Comparison of ENCODE assay signal across 1 cellular context in genomic region chr1:15152318-15153183, GRCh38.
TF ChIP-seq lines count a peak whose summit lies in the region.

No MANE protein-coding gene starts in this region.

TF ChIP-seq in HepG2, 621 proteins besides CTCF, POLR2A, EP300 and RAD21 (continued from another document and continues in another):
- TF ChIP-seq, protein P1, sequence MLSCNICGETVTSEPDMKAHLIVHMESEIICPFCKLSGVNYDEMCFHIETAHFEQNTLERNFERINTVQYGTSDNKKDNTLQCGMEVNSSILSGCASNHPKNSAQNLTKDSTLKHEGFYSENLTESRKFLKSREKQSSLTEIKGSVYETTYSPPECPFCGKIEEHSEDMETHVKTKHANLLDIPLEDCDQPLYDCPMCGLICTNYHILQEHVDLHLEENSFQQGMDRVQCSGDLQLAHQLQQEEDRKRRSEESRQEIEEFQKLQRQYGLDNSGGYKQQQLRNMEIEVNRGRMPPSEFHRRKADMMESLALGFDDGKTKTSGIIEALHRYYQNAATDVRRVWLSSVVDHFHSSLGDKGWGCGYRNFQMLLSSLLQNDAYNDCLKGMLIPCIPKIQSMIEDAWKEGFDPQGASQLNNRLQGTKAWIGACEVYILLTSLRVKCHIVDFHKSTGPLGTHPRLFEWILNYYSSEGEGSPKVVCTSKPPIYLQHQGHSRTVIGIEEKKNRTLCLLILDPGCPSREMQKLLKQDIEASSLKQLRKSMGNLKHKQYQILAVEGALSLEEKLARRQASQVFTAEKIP (CRISPR knock-in tag; IDR thresholded peaks at IDR 0.05; ENCODE audit: borderline replicate concordance), result no peak
- TF ChIP-seq MYC (CRISPR knock-in tag; IDR thresholded peaks at IDR 0.05; ENCODE audit: borderline replicate concordance) (peak; percentile 38; the same call in 1 of the 2 replicates), HNF4A (CRISPR knock-in tag; IDR thresholded peaks at IDR 0.05) (no peak; the same call in 1 of the 2 replicates), GABPA (IDR thresholded peaks at IDR 0.05; ENCODE audit: low read depth, low read length) (no peak), GABPA (CRISPR knock-in tag; IDR thresholded peaks at IDR 0.05; ENCODE audit: low read depth) (peak; percentile 20; the same call in 1 of the 2 replicates), SRY (CRISPR knock-in tag; IDR thresholded peaks at IDR 0.05) (0 out of 2 replicates have a peak, but pooled peaks have one; percentile 16), ISX (CRISPR knock-in tag; conservative IDR thresholded peaks at IDR 0.05) (0 out of 2 replicates have a peak, but pooled peaks have one; percentile 55), HMG20A (CRISPR knock-in tag; IDR thresholded peaks at IDR 0.05; ENCODE audit: borderline replicate concordance) (peak; percentile 9; the same call in 1 of the 2 replicates), RXRB (CRISPR knock-in tag; IDR thresholded peaks at IDR 0.05; ENCODE audit: borderline replicate concordance) (peak; percentile 76), SMAD3 (CRISPR knock-in tag; IDR thresholded peaks at IDR 0.05) (peak; percentile 47; the same call in 1 of the 2 replicates), PLRG1 (conservative IDR thresholded peaks at IDR 0.05) (no peak), SAP130 (CRISPR knock-in tag; IDR thresholded peaks at IDR 0.05; ENCODE audit: low read depth) (peak; percentile 78), SKI (IDR thresholded peaks at IDR 0.05; ENCODE audit: partially characterized antibody) (peak; percentile 98), POLR2G (IDR thresholded peaks at IDR 0.05; ENCODE audit: low read depth, low read length) (peak; percentile 70), TP53 (CRISPR knock-in tag; conservative IDR thresholded peaks at IDR 0.05) (0 out of 2 replicates have a peak, but pooled peaks have one; percentile 28), HNF4G (IDR thresholded peaks at IDR 0.05; ENCODE audit: borderline replicate concordance, low read depth, low read length) (0 out of 2 replicates have a peak, but pooled peaks have one; percentile 11), HNF4G (CRISPR knock-in tag; IDR thresholded peaks at IDR 0.05; ENCODE audit: borderline replicate concordance, low read depth) (no peak), DMAP1 (CRISPR knock-in tag; IDR thresholded peaks at IDR 0.05) (peak; percentile 18; the same call in 1 of the 2 replicates), MED1 (CRISPR knock-in tag; IDR thresholded peaks at IDR 0.05) (peak; percentile 57; the same call in 1 of the 2 replicates), HNRNPLL (IDR thresholded peaks at IDR 0.05; ENCODE audit: low read depth, low read length, poor library complexity, severe bottlenecking) (no peak), ZNF441 (CRISPR knock-in tag; IDR thresholded peaks at IDR 0.05; ENCODE audit: borderline replicate concordance) (peak; percentile 48; the same call in 1 of the 2 replicates), PHB2 (IDR thresholded peaks at IDR 0.05; ENCODE audit: partially characterized antibody) (no peak), ZFX (CRISPR knock-in tag; IDR thresholded peaks at IDR 0.05; ENCODE audit: low read depth) (peak; percentile 6; the same call in 1 of the 2 replicates), STAG1 (CRISPR knock-in tag; IDR thresholded peaks at IDR 0.05) (peak; percentile 53), ZSCAN12 (CRISPR knock-in tag; IDR thresholded peaks at IDR 0.05) (0 out of 2 replicates have a peak, but pooled peaks have one; percentile 62), ZZZ3 (CRISPR knock-in tag; IDR thresholded peaks at IDR 0.05; ENCODE audit: borderline replicate concordance) (0 out of 2 replicates have a peak, but pooled peaks have one; percentile 40), PHF21A (CRISPR knock-in tag; IDR thresholded peaks at IDR 0.05) (peak; percentile 84), ETV5 (CRISPR knock-in tag; IDR thresholded peaks at IDR 0.05; ENCODE audit: borderline replicate concordance) (peak; percentile 10; the same call in 1 of the 2 replicates), TBL1XR1 (IDR thresholded peaks at IDR 0.05; ENCODE audit: borderline replicate concordance, low read length, partially characterized antibody) (peak; percentile 96), CREB1 (IDR thresholded peaks at IDR 0.05) (no peak; the same call in 1 of the 2 replicates), CREB1 (CRISPR knock-in tag; IDR thresholded peaks at IDR 0.05) (peak; percentile 69), SKIL (CRISPR knock-in tag; IDR thresholded peaks at IDR 0.05; ENCODE audit: borderline replicate concordance) (peak; percentile 92), FOSL2 (CRISPR knock-in tag; IDR thresholded peaks at IDR 0.05) (peak; percentile 52), DNMT3B (CRISPR knock-in tag; conservative IDR thresholded peaks at IDR 0.05) (0 out of 2 replicates have a peak, but pooled peaks have one; percentile 5), NFYB (CRISPR knock-in tag; IDR thresholded peaks at IDR 0.05) (0 out of 2 replicates have a peak, but pooled peaks have one; percentile 8), SP5 (CRISPR knock-in tag; IDR thresholded peaks at IDR 0.05; ENCODE audit: borderline replicate concordance, low read depth) (0 out of 2 replicates have a peak, but pooled peaks have one; percentile 10), MXI1 (IDR thresholded peaks at IDR 0.05; ENCODE audit: borderline replicate concordance, low read depth, low read length) (peak; percentile 58; the same call in 1 of the 3 replicates), SOX13 (IDR thresholded peaks at IDR 0.05) (no peak), SOX13 (CRISPR knock-in tag; conservative IDR thresholded peaks at IDR 0.05 in 1 of 2, IDR thresholded peaks at IDR 0.05 in 1 of 2) (peak in 1 of 2 experiments; percentile 52; a peak in 2 of 4 replicates)
- TF ChIP-seq, protein P2, sequence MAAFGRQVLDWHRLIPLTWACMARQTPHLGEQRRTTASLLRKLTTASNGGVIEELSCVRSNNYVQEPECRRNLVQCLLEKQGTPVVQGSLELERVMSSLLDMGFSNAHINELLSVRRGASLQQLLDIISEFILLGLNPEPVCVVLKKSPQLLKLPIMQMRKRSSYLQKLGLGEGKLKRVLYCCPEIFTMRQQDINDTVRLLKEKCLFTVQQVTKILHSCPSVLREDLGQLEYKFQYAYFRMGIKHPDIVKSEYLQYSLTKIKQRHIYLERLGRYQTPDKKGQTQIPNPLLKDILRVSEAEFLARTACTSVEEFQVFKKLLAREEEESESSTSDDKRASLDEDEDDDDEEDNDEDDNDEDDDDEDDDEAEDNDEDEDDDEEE (CRISPR knock-in tag; IDR thresholded peaks at IDR 0.05), result 0 out of 2 replicates have a peak, but pooled peaks have one; percentile 16
- TF ChIP-seq, protein P3, sequence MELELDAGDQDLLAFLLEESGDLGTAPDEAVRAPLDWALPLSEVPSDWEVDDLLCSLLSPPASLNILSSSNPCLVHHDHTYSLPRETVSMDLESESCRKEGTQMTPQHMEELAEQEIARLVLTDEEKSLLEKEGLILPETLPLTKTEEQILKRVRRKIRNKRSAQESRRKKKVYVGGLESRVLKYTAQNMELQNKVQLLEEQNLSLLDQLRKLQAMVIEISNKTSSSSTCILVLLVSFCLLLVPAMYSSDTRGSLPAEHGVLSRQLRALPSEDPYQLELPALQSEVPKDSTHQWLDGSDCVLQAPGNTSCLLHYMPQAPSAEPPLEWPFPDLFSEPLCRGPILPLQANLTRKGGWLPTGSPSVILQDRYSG (CRISPR knock-in tag; IDR thresholded peaks at IDR 0.05), result peak; percentile 38; the same call in 1 of the 2 replicates
- TF ChIP-seq, protein P4, sequence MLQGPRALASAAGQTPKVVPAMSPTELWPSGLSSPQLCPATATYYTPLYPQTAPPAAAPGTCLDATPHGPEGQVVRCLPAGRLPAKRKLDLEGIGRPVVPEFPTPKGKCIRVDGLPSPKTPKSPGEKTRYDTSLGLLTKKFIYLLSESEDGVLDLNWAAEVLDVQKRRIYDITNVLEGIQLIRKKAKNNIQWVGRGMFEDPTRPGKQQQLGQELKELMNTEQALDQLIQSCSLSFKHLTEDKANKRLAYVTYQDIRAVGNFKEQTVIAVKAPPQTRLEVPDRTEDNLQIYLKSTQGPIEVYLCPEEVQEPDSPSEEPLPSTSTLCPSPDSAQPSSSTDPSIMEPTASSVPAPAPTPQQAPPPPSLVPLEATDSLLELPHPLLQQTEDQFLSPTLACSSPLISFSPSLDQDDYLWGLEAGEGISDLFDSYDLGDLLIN (CRISPR knock-in tag; IDR thresholded peaks at IDR 0.05; ENCODE audit: borderline replicate concordance), result peak; percentile 17; the same call in 1 of the 2 replicates
- TF ChIP-seq, protein P5, sequence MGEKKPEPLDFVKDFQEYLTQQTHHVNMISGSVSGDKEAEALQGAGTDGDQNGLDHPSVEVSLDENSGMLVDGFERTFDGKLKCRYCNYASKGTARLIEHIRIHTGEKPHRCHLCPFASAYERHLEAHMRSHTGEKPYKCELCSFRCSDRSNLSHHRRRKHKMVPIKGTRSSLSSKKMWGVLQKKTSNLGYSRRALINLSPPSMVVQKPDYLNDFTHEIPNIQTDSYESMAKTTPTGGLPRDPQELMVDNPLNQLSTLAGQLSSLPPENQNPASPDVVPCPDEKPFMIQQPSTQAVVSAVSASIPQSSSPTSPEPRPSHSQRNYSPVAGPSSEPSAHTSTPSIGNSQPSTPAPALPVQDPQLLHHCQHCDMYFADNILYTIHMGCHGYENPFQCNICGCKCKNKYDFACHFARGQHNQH (CRISPR knock-in tag; IDR thresholded peaks at IDR 0.05), result peak; percentile 48; the same call in 1 of the 2 replicates
- TF ChIP-seq, protein P6, sequence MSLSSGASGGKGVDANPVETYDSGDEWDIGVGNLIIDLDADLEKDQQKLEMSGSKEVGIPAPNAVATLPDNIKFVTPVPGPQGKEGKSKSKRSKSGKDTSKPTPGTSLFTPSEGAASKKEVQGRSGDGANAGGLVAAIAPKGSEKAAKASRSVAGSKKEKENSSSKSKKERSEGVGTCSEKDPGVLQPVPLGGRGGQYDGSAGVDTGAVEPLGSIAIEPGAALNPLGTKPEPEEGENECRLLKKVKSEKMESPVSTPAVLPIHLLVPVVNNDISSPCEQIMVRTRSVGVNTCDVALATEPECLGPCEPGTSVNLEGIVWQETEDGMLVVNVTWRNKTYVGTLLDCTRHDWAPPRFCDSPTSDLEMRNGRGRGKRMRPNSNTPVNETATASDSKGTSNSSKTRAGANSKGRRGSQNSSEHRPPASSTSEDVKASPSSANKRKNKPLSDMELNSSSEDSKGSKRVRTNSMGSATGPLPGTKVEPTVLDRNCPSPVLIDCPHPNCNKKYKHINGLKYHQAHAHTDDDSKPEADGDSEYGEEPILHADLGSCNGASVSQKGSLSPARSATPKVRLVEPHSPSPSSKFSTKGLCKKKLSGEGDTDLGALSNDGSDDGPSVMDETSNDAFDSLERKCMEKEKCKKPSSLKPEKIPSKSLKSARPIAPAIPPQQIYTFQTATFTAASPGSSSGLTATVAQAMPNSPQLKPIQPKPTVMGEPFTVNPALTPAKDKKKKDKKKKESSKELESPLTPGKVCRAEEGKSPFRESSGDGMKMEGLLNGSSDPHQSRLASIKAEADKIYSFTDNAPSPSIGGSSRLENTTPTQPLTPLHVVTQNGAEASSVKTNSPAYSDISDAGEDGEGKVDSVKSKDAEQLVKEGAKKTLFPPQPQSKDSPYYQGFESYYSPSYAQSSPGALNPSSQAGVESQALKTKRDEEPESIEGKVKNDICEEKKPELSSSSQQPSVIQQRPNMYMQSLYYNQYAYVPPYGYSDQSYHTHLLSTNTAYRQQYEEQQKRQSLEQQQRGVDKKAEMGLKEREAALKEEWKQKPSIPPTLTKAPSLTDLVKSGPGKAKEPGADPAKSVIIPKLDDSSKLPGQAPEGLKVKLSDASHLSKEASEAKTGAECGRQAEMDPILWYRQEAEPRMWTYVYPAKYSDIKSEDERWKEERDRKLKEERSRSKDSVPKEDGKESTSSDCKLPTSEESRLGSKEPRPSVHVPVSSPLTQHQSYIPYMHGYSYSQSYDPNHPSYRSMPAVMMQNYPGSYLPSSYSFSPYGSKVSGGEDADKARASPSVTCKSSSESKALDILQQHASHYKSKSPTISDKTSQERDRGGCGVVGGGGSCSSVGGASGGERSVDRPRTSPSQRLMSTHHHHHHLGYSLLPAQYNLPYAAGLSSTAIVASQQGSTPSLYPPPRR (CRISPR knock-in tag; IDR thresholded peaks at IDR 0.05; ENCODE audit: borderline replicate concordance), result peak; percentile 58
- TF ChIP-seq, protein P7, sequence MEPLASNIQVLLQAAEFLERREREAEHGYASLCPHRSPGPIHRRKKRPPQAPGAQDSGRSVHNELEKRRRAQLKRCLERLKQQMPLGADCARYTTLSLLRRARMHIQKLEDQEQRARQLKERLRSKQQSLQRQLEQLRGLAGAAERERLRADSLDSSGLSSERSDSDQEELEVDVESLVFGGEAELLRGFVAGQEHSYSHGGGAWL (CRISPR knock-in tag; IDR thresholded peaks at IDR 0.05), result 0 out of 2 replicates have a peak, but pooled peaks have one; percentile 17
- TF ChIP-seq, protein P8, sequence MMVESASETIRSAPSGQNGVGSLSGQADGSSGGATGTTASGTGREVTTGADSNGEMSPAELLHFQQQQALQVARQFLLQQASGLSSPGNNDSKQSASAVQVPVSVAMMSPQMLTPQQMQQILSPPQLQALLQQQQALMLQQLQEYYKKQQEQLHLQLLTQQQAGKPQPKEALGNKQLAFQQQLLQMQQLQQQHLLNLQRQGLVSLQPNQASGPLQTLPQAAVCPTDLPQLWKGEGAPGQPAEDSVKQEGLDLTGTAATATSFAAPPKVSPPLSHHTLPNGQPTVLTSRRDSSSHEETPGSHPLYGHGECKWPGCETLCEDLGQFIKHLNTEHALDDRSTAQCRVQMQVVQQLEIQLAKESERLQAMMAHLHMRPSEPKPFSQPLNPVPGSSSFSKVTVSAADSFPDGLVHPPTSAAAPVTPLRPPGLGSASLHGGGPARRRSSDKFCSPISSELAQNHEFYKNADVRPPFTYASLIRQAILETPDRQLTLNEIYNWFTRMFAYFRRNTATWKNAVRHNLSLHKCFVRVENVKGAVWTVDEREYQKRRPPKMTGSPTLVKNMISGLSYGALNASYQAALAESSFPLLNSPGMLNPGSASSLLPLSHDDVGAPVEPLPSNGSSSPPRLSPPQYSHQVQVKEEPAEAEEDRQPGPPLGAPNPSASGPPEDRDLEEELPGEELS (CRISPR knock-in tag; IDR thresholded peaks at IDR 0.05), result 0 out of 2 replicates have a peak, but pooled peaks have one; percentile 17
